1 cellular context compared by ENCODE assay signal in genomic region chrX:38327007-38327774, GRCh38.
TF ChIP-seq lines count a peak whose summit lies in the region.

RPGR (minus strand) TSS chrX:38327509; CDS start chrX:38327367, 142 bp downstream.

TF ChIP-seq in K562, 482 proteins besides CTCF, POLR2A, EP300 and RAD21 (continued from another document and continues in another):
- TF ChIP-seq, protein P1, sequence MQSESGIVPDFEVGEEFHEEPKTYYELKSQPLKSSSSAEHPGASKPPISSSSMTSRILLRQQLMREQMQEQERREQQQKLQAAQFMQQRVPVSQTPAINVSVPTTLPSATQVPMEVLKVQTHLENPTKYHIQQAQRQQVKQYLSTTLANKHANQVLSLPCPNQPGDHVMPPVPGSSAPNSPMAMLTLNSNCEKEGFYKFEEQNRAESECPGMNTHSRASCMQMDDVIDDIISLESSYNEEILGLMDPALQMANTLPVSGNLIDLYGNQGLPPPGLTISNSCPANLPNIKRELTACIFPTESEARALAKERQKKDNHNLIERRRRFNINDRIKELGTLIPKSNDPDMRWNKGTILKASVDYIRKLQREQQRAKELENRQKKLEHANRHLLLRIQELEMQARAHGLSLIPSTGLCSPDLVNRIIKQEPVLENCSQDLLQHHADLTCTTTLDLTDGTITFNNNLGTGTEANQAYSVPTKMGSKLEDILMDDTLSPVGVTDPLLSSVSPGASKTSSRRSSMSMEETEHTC (IDR thresholded peaks at IDR 0.05), result no peak
- TF ChIP-seq SRSF9 (IDR thresholded peaks at IDR 0.05; ENCODE audit: borderline replicate concordance, low read depth, low read length) (no peak), ZFP1 (CRISPR knock-in tag; IDR thresholded peaks at IDR 0.05) (no peak), HMG20A (CRISPR knock-in tag; conservative IDR thresholded peaks at IDR 0.05) (no peak), TAF9B (IDR thresholded peaks at IDR 0.05; ENCODE audit: partially characterized antibody) (no peak), ZNF224 (CRISPR knock-in tag; IDR thresholded peaks at IDR 0.05) (no peak), SNIP1 (IDR thresholded peaks at IDR 0.05; ENCODE audit: low read depth) (no peak), STAT5B (CRISPR knock-in tag; IDR thresholded peaks at IDR 0.05) (no peak), BCLAF1 (IDR thresholded peaks at IDR 0.05; ENCODE audit: borderline replicate concordance in 1 of 2, control insufficient read depth in 1 of 2, low read depth in 2 of 2, low read length in 1 of 2) (no peak), GABPA (tag; conservative IDR thresholded peaks at IDR 0.05; ENCODE audit: low read depth) (peak; percentile 87), CREB1 (IDR thresholded peaks at IDR 0.05) (0 out of 2 replicates have a peak, but pooled peaks have one; percentile 82), CREB1 (CRISPR knock-in tag; IDR thresholded peaks at IDR 0.05) (peak; percentile 55; the same call in 1 of the 2 replicates), EHMT2 (IDR thresholded peaks at IDR 0.05) (no peak), CC2D1A (IDR thresholded peaks at IDR 0.05) (0 out of 2 replicates have a peak, but pooled peaks have one; percentile 13), FIP1L1 (IDR thresholded peaks at IDR 0.05; ENCODE audit: low read depth, low read length, poor library complexity, severe bottlenecking) (peak; percentile 16), MED1 (CRISPR knock-in tag; IDR thresholded peaks at IDR 0.05; ENCODE audit: borderline replicate concordance) (no peak), ASH1L (IDR thresholded peaks at IDR 0.05; ENCODE audit: borderline replicate concordance, low read depth, partially characterized antibody) (no peak), MYNN (IDR thresholded peaks at IDR 0.05) (0 out of 2 replicates have a peak, but pooled peaks have one; percentile 23), MYNN (CRISPR knock-in tag; IDR thresholded peaks at IDR 0.05) (no peak), ZNF511 (CRISPR knock-in tag; IDR thresholded peaks at IDR 0.05) (no peak), AFF4 (CRISPR knock-in tag; IDR thresholded peaks at IDR 0.05) (no peak), TBP (optimal IDR thresholded peaks at IDR 0.05; ENCODE audit: low read depth, low read length) (peak; percentile 33), ZNF24 (IDR thresholded peaks at IDR 0.05) (no peak), ESRRB (CRISPR knock-in tag; IDR thresholded peaks at IDR 0.05; ENCODE audit: borderline replicate concordance) (no peak), ZKSCAN1 (IDR thresholded peaks at IDR 0.05; ENCODE audit: low read depth, low read length) (peak; percentile 16; the same call in 1 of the 2 replicates), SUPT5H (IDR thresholded peaks at IDR 0.05) (0 out of 2 replicates have a peak, but pooled peaks have one; percentile 36), FOS (IDR thresholded peaks at IDR 0.05; ENCODE audit: extremely low read depth, insufficient read length) (no peak), HLTF (IDR thresholded peaks at IDR 0.05) (no peak), UBTF (IDR thresholded peaks at IDR 0.05; ENCODE audit: borderline replicate concordance in 1 of 2, low read depth in 2 of 2, low read length in 2 of 2) (0 out of 4 replicates have a peak, but pooled peaks of 1 of the 2 experiments have one; percentile 14), KDM2B (CRISPR knock-in tag; IDR thresholded peaks at IDR 0.05) (no peak), ZNF444 (CRISPR knock-in tag; IDR thresholded peaks at IDR 0.05) (no peak), KAT8 (IDR thresholded peaks at IDR 0.05; ENCODE audit: low read depth) (no peak), TAL1 (IDR thresholded peaks at IDR 0.05) (no peak), POLR2AphosphoS2 (IDR thresholded peaks at IDR 0.05; ENCODE audit: low read length) (no peak), ZNF449 (CRISPR knock-in tag; IDR thresholded peaks at IDR 0.05) (no peak), ARID1B (IDR thresholded peaks at IDR 0.05) (no peak), ZNF699 (CRISPR knock-in tag; IDR thresholded peaks at IDR 0.05; ENCODE audit: insufficient replicate concordance) (no peak), CBX8 (IDR thresholded peaks at IDR 0.05; ENCODE audit: borderline replicate concordance, extremely low read depth, low read depth, low read length, poor library complexity, severe bottlenecking) (no peak), IRF2 (CRISPR knock-in tag; IDR thresholded peaks at IDR 0.05) (no peak)
- TF ChIP-seq, protein P2, sequence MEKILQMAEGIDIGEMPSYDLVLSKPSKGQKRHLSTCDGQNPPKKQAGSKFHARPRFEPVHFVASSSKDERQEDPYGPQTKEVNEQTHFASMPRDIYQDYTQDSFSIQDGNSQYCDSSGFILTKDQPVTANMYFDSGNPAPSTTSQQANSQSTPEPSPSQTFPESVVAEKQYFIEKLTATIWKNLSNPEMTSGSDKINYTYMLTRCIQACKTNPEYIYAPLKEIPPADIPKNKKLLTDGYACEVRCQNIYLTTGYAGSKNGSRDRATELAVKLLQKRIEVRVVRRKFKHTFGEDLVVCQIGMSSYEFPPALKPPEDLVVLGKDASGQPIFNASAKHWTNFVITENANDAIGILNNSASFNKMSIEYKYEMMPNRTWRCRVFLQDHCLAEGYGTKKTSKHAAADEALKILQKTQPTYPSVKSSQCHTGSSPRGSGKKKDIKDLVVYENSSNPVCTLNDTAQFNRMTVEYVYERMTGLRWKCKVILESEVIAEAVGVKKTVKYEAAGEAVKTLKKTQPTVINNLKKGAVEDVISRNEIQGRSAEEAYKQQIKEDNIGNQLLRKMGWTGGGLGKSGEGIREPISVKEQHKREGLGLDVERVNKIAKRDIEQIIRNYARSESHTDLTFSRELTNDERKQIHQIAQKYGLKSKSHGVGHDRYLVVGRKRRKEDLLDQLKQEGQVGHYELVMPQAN (IDR thresholded peaks at IDR 0.05; ENCODE audit: borderline replicate concordance), result peak; percentile 95
- TF ChIP-seq, protein P3, sequence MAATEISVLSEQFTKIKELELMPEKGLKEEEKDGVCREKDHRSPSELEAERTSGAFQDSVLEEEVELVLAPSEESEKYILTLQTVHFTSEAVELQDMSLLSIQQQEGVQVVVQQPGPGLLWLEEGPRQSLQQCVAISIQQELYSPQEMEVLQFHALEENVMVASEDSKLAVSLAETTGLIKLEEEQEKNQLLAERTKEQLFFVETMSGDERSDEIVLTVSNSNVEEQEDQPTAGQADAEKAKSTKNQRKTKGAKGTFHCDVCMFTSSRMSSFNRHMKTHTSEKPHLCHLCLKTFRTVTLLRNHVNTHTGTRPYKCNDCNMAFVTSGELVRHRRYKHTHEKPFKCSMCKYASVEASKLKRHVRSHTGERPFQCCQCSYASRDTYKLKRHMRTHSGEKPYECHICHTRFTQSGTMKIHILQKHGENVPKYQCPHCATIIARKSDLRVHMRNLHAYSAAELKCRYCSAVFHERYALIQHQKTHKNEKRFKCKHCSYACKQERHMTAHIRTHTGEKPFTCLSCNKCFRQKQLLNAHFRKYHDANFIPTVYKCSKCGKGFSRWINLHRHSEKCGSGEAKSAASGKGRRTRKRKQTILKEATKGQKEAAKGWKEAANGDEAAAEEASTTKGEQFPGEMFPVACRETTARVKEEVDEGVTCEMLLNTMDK (IDR thresholded peaks at IDR 0.05; ENCODE audit: borderline replicate concordance, insufficient read depth, low read depth, low read length, poor library complexity, severe bottlenecking), result peak; percentile 68
- TF ChIP-seq, protein P4, sequence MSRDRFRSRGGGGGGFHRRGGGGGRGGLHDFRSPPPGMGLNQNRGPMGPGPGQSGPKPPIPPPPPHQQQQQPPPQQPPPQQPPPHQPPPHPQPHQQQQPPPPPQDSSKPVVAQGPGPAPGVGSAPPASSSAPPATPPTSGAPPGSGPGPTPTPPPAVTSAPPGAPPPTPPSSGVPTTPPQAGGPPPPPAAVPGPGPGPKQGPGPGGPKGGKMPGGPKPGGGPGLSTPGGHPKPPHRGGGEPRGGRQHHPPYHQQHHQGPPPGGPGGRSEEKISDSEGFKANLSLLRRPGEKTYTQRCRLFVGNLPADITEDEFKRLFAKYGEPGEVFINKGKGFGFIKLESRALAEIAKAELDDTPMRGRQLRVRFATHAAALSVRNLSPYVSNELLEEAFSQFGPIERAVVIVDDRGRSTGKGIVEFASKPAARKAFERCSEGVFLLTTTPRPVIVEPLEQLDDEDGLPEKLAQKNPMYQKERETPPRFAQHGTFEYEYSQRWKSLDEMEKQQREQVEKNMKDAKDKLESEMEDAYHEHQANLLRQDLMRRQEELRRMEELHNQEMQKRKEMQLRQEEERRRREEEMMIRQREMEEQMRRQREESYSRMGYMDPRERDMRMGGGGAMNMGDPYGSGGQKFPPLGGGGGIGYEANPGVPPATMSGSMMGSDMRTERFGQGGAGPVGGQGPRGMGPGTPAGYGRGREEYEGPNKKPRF (IDR thresholded peaks at IDR 0.05; ENCODE audit: low read depth, low read length), result no peak
- TF ChIP-seq, protein P5, sequence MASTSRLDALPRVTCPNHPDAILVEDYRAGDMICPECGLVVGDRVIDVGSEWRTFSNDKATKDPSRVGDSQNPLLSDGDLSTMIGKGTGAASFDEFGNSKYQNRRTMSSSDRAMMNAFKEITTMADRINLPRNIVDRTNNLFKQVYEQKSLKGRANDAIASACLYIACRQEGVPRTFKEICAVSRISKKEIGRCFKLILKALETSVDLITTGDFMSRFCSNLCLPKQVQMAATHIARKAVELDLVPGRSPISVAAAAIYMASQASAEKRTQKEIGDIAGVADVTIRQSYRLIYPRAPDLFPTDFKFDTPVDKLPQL (IDR thresholded peaks at IDR 0.05; ENCODE audit: extremely low read depth, insufficient read length), result no peak
